Comparison of ENCODE assay signal across 8 cellular contexts in the genomic region with DNA sequence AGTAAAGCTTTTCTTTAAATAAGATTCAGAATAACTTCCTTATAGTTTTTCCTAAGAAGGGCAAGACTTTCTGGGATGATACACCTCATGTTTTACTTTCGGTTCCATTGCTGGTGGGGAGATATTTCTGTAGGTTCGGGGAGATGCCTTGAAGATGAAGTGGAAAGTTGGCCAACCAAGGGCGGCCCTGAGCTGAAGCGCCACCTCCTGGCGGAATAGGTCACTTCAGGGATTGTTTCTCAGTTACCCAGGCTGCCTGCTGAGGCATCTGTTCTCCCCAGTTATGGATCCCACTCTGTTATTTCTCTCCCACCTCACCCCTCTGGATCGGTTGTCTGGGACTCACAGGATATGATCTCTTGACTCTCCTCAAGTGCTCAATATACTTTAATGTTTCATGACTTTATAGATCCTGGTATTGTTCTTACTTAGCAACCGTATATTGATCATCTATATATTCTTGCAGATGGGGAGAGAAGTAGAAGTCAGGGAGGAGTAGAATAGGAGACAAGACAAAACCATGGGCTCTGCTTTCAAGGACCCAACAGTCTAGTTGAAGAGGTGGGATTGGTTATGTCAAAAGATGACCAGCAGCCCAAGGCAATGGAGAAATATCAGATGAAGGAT. TPM values are rescaled to one million over a fixed set of nuclear protein-coding genes. Genes with fewer than 3 reads are reported as not detected.
A peak's percentile ranks its signal among the peaks of the same experiment; 100 is the strongest.
DNase-seq lines count a peak whose midpoint lies in the region; ATAC-seq and TF ChIP-seq lines count a peak whose summit lies in the region.

No MANE protein-coding gene starts in this region.

- H2BK5ac ChIP-seq in mesendoderm (ENCODE audit: low read length), result no peak overlapping the region

- TF ChIP-seq RAD21 in HCT116 (IDR thresholded peaks at IDR 0.05; ENCODE audit: low read depth), result peak; percentile 82

- no peak for TF ChIP-seq POLR2A in HCT116 (IDR thresholded peaks at IDR 0.05; ENCODE audit: borderline replicate concordance, extremely low read depth, insufficient read depth, insufficient read length)

- H3K79me2 ChIP-seq in HCT116 (ENCODE audit: insufficient read depth, low read length) (no peaks in the 10 kb centered on the region), mesendoderm (ENCODE audit: control insufficient read depth, insufficient read depth, low read length) (no peaks in the 10 kb centered on the region)

- H4K5ac ChIP-seq in mesendoderm (ENCODE audit: low read length), result no peak overlapping the region

- H3K23ac ChIP-seq in mesendoderm (ENCODE audit: low read length), result no peak overlapping the region

- H3K4me3 ChIP-seq in HCT116 (replicated peaks in 1 of 2; ENCODE audit: low read depth in 1 of 2, low read length in 2 of 2), result no peak overlapping the region
- no peak overlapping the region for H3K4me3 ChIP-seq in MG63
- no peak overlapping the region for H3K4me3 ChIP-seq in choroid plexus epithelial cell (ENCODE audit: low read depth, low read length)
- no peak overlapping the region for H3K4me3 ChIP-seq in mesendoderm (ENCODE audit: low read length)

- no peaks in the 10 kb centered on the region for H4K20me1 ChIP-seq in HCT116 (ENCODE audit: insufficient read depth)

- H3K9me3 ChIP-seq in HCT116 (ENCODE audit: control insufficient read depth in 1 of 2, insufficient read depth in 1 of 2, low read depth in 1 of 2, low read length in 2 of 2) (no peaks in the 10 kb centered on the region), MG63 (no peaks in the 10 kb centered on the region)

- H3K9me2 ChIP-seq in HCT116 (ENCODE audit: insufficient read depth), result no peaks in the 10 kb centered on the region

- H2AK5ac ChIP-seq in mesendoderm (ENCODE audit: low read length), result no peak overlapping the region

- H4K8ac ChIP-seq in mesendoderm (ENCODE audit: low read depth, low read length), result no peak overlapping the region

- no peak overlapping the region for H3K9ac ChIP-seq in HCT116 (ENCODE audit: low read length)
- no peak overlapping the region for H3K9ac ChIP-seq in mesendoderm (ENCODE audit: low read length)

- no peak overlapping the region for H3K4ac ChIP-seq in mesendoderm (ENCODE audit: low read depth, low read length)

- no peak overlapping the region for H2BK120ac ChIP-seq in mesendoderm (ENCODE audit: low read depth, low read length)

- H3K27ac ChIP-seq in HCT116 (ENCODE audit: low read depth, low read length) (no peak overlapping the region), mesendoderm (ENCODE audit: low read depth, low read length) (no peak overlapping the region)

- H3K4me1 ChIP-seq in HCT116 (ENCODE audit: control insufficient read depth in 1 of 2, insufficient read depth in 2 of 2, low read length in 2 of 2), result no peaks in the 10 kb centered on the region
- H3K4me1 ChIP-seq in mesendoderm (ENCODE audit: control insufficient read depth, low read depth, low read length), result no peaks in the 10 kb centered on the region

- ATAC-seq in HCT116, result peak; percentile 99

- intact Hi-C loops in HCT116 (cut with micrococcal nuclease), result loop anchor here (1.0 to 10.0 kb wide), 3 partner anchors 279 to 658 kb away; a partner anchor contains a TSS

- H3K36me3 ChIP-seq in HCT116 (ENCODE audit: control insufficient read depth in 1 of 2, insufficient read depth in 2 of 2, low read length in 2 of 2) (no peaks in the 10 kb centered on the region), MG63 (no peaks in the 10 kb centered on the region), mesendoderm (ENCODE audit: control insufficient read depth, insufficient read depth, low read length) (no peaks in the 10 kb centered on the region)

- POLR2A ChIA-PET in HCT116 (lab: Charles Lee), result no interaction called here

- peak; percentile 40 to 50 for DNase-seq in NOMO-1 (lab: John Stamatoyannopoulos, UW; ENCODE audit: unreplicated experiment in 2 of 2)
- DNase-seq in NOMO-1 treated with dmso at 0.1 percent for 144 hours (lab: John Stamatoyannopoulos, UW; ENCODE audit: unreplicated experiment), result no peak
- peak; percentile 33 for DNase-seq in HCT116 (ENCODE audit: low read depth, low spot score)
- DNase-seq in MG63, result peak; percentile 38
- peak; percentile 43 for DNase-seq in activated CD4-positive, CD25-positive, alpha-beta regulatory T cell treated with anti-CD3 and anti-CD28 coated beads, Interleukin-2, amount 50 U/mL, for 16 hours (ENCODE audit: low read depth, low spot score)
- DNase-seq in choroid plexus epithelial cell (ENCODE audit: low read depth), result peak; percentile 70
- DNase-seq in mesendoderm, result peak; percentile 60
- DNase-seq in stimulated activated CD8-positive, alpha-beta memory T cell treated with anti-CD3 and anti-CD28 coated beads, Interleukin-7, amount 100 ng/mL, for 4 hours (ENCODE audit: low read depth in 2 of 2), result peak; percentile 17 to 33

- CTCF ChIA-PET in HCT116 (lab: Charles Lee), result interaction anchor here (1.1 kb wide), 1 partner anchor 55 kb away, joined by 3 read pairs; no protein-coding TSS in a partner anchor

- H3K27me3 ChIP-seq in HCT116 (ENCODE audit: insufficient read depth, low read length) (no peaks in the 10 kb centered on the region), MG63 (peaks cover 32% of the 10 kb centered on the region), mesendoderm (ENCODE audit: insufficient read depth, low read length, poor library complexity) (no peaks in the 10 kb centered on the region)

- no peaks in the 10 kb centered on the region for H3K79me1 ChIP-seq in mesendoderm (ENCODE audit: low read length)

- H3K18ac ChIP-seq in mesendoderm (ENCODE audit: low read length), result no peak overlapping the region

- H2AFZ ChIP-seq in HCT116 (ENCODE audit: low read depth, low read length, poor library complexity, severe bottlenecking), result peak overlapping the region; percentile 49

- WGBS in mesendoderm (ENCODE audit: extremely low coverage, insufficient coverage, low lambda C conversion rate), result no CpG with 5 or more reads among the region's 7 CpGs

- RAD21 ChIA-PET in HCT116 (lab: Charles Lee; ENCODE audit: low non-redundant PET in 1 of 2, low total read pairs in 2 of 2, uncharacterized antibody in 2 of 2, unreplicated experiment in 2 of 2), result no interaction called here

- BruUV-seq in HCT116 (replicated peaks; lab: Mats Ljungman, UMichigan), result no TSS peak

- no peak overlapping the region for H3K56ac ChIP-seq in mesendoderm (ENCODE audit: low read length)

- H3K4me2 ChIP-seq in HCT116 (ENCODE audit: low read length), result peak overlapping the region; percentile 34
- no peak overlapping the region for H3K4me2 ChIP-seq in mesendoderm (ENCODE audit: low read length)

- TF ChIP-seq CTCF in HCT116 (IDR thresholded peaks at IDR 0.05 in 2 of 3, conservative IDR thresholded peaks at IDR 0.05 in 1 of 3; ENCODE audit: borderline replicate concordance in 1 of 3, insufficient read depth in 1 of 3, low read depth in 2 of 3, low read length in 2 of 3), result peak; percentile 65 to 85 (median 84)
- TF ChIP-seq CTCF in choroid plexus epithelial cell (conservative IDR thresholded peaks at IDR 0.05; ENCODE audit: low read depth, low read length), result peak; percentile 89

- no peak overlapping the region for H2BK15ac ChIP-seq in mesendoderm (replicated peaks; ENCODE audit: low read depth)

TF ChIP-seq in HCT116, 20 proteins besides CTCF, POLR2A, EP300 and RAD21:
- TF ChIP-seq ELF1 (IDR thresholded peaks at IDR 0.05; ENCODE audit: borderline replicate concordance, low read depth) (no peak), CBX3 (IDR thresholded peaks at IDR 0.05; ENCODE audit: low read depth) (0 out of 2 replicates have a peak, but pooled peaks have one; percentile 14)

RNA-seq across cellular contexts. Expression of a gene that starts 23.4 kb away (rescaled TPM):
- 0.02 TPM for total RNA-seq in HCT116 (2021; ENCODE audit: unreplicated experiment)
- not detected in 2 replicates for polyA plus RNA-seq in HCT116 (2012)
- total RNA-seq in MG63 (2014; rRNA removed; shearing (Covaris generic); ENCODE audit: low replicate concordance), result not detected in 2 replicates
- 2.2 TPM for polyA plus RNA-seq in mesendoderm (2013, experiment 1 of 2)
- 2.0 TPM for polyA plus RNA-seq in mesendoderm (2013, experiment 2 of 2)
